2 cellular contexts compared by ENCODE assay signal in the genomic region with DNA sequence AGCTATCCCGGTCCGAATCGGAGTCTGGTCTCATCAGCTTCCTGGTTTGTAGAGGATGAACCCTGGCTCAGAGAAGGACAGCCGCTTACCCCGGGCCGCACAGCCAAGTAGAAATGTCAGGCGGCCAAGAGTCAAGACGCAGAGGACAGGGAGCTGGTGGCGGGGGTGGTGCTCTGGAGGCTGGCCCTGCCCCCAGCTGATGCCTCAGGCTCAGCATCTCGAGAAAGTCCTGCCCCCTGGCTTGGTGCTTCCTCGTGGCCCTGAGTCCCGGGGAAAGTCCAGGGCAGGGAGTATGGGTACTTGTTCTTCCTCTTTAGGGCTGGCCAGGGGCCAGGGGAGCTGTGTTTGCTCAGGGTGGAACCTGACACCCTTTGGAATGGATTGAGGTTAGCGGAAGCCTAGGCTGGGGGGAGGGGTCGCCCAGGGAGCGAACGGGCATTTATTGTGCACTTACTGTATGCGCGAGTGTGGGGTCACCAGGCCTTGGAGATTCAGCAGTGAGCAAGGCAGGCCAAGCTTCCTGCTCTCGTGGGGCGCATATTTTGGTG.
TF ChIP-seq lines count a peak whose summit lies in the region.

No MANE protein-coding gene starts in this region.

TF ChIP-seq in WTC11, 78 proteins besides CTCF, POLR2A, EP300 and RAD21:
- TF ChIP-seq SP1 (CRISPR knock-in tag; conservative IDR thresholded peaks at IDR 0.05) (0 out of 2 replicates have a peak, but pooled peaks have one; percentile 56), ZNF671 (CRISPR knock-in tag; IDR thresholded peaks at IDR 0.05) (no peak), ZNF121 (CRISPR knock-in tag; IDR thresholded peaks at IDR 0.05) (0 out of 2 replicates have a peak, but pooled peaks have one; percentile 5), FOXP1 (CRISPR knock-in tag; IDR thresholded peaks at IDR 0.05; ENCODE audit: borderline replicate concordance) (0 out of 2 replicates have a peak, but pooled peaks have one; percentile 36)
- TF ChIP-seq, protein P1, sequence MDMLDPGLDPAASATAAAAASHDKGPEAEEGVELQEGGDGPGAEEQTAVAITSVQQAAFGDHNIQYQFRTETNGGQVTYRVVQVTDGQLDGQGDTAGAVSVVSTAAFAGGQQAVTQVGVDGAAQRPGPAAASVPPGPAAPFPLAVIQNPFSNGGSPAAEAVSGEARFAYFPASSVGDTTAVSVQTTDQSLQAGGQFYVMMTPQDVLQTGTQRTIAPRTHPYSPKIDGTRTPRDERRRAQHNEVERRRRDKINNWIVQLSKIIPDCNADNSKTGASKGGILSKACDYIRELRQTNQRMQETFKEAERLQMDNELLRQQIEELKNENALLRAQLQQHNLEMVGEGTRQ (CRISPR knock-in tag; IDR thresholded peaks at IDR 0.05), result no peak
- TF ChIP-seq, protein P2, sequence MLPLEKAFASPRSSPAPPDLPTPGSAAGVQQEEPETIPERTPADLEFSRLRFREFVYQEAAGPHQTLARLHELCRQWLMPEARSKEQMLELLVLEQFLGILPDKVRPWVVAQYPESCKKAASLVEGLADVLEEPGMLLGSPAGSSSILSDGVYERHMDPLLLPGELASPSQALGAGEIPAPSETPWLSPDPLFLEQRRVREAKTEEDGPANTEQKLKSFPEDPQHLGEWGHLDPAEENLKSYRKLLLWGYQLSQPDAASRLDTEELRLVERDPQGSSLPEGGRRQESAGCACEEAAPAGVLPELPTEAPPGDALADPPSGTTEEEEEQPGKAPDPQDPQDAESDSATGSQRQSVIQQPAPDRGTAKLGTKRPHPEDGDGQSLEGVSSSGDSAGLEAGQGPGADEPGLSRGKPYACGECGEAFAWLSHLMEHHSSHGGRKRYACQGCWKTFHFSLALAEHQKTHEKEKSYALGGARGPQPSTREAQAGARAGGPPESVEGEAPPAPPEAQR (CRISPR knock-in tag; IDR thresholded peaks at IDR 0.05), result no peak

TF ChIP-seq in HepG2, 621 proteins besides CTCF, POLR2A, EP300 and RAD21 (continues in another document):
- no peak for TF ChIP-seq SSRP1 (CRISPR knock-in tag; IDR thresholded peaks at IDR 0.05)
- no peak for TF ChIP-seq ZNF567 (CRISPR knock-in tag; IDR thresholded peaks at IDR 0.05; ENCODE audit: borderline replicate concordance)
- TF ChIP-seq ZNF713 (CRISPR knock-in tag; IDR thresholded peaks at IDR 0.05), result no peak
- peak; percentile 54; the same call in 1 of the 2 replicates for TF ChIP-seq YEATS4 (CRISPR knock-in tag; IDR thresholded peaks at IDR 0.05; ENCODE audit: borderline replicate concordance)
- TF ChIP-seq KDM4B (CRISPR knock-in tag; IDR thresholded peaks at IDR 0.05), result peak; percentile 84; the same call in 1 of the 2 replicates
- peak; percentile 58; the same call in 1 of the 2 replicates for TF ChIP-seq ZSCAN31 (CRISPR knock-in tag; IDR thresholded peaks at IDR 0.05; ENCODE audit: low read depth)
- TF ChIP-seq SUZ12 (IDR thresholded peaks at IDR 0.05; ENCODE audit: low read depth, low read length), result no peak
- 0 out of 2 replicates have a peak, but pooled peaks have one; percentile 30 for TF ChIP-seq ONECUT2 (CRISPR knock-in tag; IDR thresholded peaks at IDR 0.05)
- TF ChIP-seq ZNF20 (CRISPR knock-in tag; IDR thresholded peaks at IDR 0.05), result no peak
- TF ChIP-seq NFKBIZ (CRISPR knock-in tag; IDR thresholded peaks at IDR 0.05), result peak; percentile 57; the same call in 1 of the 2 replicates
- TF ChIP-seq, protein P3, sequence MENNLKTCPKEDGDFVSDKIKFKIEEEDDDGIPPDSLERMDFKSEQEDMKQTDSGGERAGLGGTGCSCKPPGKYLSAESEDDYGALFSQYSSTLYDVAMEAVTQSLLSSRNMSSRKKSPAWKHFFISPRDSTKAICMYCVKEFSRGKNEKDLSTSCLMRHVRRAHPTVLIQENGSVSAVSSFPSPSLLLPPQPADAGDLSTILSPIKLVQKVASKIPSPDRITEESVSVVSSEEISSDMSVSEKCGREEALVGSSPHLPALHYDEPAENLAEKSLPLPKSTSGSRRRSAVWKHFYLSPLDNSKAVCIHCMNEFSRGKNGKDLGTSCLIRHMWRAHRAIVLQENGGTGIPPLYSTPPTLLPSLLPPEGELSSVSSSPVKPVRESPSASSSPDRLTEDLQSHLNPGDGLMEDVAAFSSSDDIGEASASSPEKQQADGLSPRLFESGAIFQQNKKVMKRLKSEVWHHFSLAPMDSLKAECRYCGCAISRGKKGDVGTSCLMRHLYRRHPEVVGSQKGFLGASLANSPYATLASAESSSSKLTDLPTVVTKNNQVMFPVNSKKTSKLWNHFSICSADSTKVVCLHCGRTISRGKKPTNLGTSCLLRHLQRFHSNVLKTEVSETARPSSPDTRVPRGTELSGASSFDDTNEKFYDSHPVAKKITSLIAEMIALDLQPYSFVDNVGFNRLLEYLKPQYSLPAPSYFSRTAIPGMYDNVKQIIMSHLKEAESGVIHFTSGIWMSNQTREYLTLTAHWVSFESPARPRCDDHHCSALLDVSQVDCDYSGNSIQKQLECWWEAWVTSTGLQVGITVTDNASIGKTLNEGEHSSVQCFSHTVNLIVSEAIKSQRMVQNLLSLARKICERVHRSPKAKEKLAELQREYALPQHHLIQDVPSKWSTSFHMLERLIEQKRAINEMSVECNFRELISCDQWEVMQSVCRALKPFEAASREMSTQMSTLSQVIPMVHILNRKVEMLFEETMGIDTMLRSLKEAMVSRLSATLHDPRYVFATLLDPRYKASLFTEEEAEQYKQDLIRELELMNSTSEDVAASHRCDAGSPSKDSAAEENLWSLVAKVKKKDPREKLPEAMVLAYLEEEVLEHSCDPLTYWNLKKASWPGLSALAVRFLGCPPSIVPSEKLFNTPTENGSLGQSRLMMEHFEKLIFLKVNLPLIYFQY (CRISPR knock-in tag; IDR thresholded peaks at IDR 0.05; ENCODE audit: borderline replicate concordance), result no peak
- no peak for TF ChIP-seq ZNF383 (CRISPR knock-in tag; IDR thresholded peaks at IDR 0.05; ENCODE audit: borderline replicate concordance)
- TF ChIP-seq PCBP1 (IDR thresholded peaks at IDR 0.05; ENCODE audit: borderline replicate concordance, low read depth, low read length), result peak; percentile 78; the same call in 1 of the 2 replicates
- TF ChIP-seq SPEN (CRISPR knock-in tag; IDR thresholded peaks at IDR 0.05; ENCODE audit: low read depth), result 0 out of 2 replicates have a peak, but pooled peaks have one; percentile 50
- no peak for TF ChIP-seq ZNF282 (IDR thresholded peaks at IDR 0.05; ENCODE audit: partially characterized antibody)
- no peak for TF ChIP-seq ZNF777 (CRISPR knock-in tag; IDR thresholded peaks at IDR 0.05)
- 0 out of 2 replicates have a peak, but pooled peaks have one; percentile 40 for TF ChIP-seq KDM5B (CRISPR knock-in tag; IDR thresholded peaks at IDR 0.05; ENCODE audit: borderline replicate concordance)
- TF ChIP-seq, protein P4, sequence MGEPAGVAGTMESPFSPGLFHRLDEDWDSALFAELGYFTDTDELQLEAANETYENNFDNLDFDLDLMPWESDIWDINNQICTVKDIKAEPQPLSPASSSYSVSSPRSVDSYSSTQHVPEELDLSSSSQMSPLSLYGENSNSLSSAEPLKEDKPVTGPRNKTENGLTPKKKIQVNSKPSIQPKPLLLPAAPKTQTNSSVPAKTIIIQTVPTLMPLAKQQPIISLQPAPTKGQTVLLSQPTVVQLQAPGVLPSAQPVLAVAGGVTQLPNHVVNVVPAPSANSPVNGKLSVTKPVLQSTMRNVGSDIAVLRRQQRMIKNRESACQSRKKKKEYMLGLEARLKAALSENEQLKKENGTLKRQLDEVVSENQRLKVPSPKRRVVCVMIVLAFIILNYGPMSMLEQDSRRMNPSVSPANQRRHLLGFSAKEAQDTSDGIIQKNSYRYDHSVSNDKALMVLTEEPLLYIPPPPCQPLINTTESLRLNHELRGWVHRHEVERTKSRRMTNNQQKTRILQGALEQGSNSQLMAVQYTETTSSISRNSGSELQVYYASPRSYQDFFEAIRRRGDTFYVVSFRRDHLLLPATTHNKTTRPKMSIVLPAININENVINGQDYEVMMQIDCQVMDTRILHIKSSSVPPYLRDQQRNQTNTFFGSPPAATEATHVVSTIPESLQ (CRISPR knock-in tag; conservative IDR thresholded peaks at IDR 0.05), result no peak
- TF ChIP-seq PHF8 (CRISPR knock-in tag; IDR thresholded peaks at IDR 0.05), result no peak
- no peak for TF ChIP-seq ZNF354B (CRISPR knock-in tag; IDR thresholded peaks at IDR 0.05)
- no peak for TF ChIP-seq HCFC1 (IDR thresholded peaks at IDR 0.05; ENCODE audit: low read depth, low read length)
- no peak for TF ChIP-seq U2AF1 (optimal IDR thresholded peaks at IDR 0.05; ENCODE audit: low read depth, low read length)
- TF ChIP-seq ZFYVE20 (CRISPR knock-in tag; IDR thresholded peaks at IDR 0.05; ENCODE audit: borderline replicate concordance, low read depth), result no peak
- TF ChIP-seq KDM6A (CRISPR knock-in tag; IDR thresholded peaks at IDR 0.05; ENCODE audit: low read depth), result peak; percentile 89
- TF ChIP-seq FOXO1 (CRISPR knock-in tag; IDR thresholded peaks at IDR 0.05), result peak; percentile 69
- no peak for TF ChIP-seq MAFK (conservative IDR thresholded peaks at IDR 0.05 in 1 of 2, IDR thresholded peaks at IDR 0.05 in 1 of 2; ENCODE audit: low read length in 2 of 2)
- TF ChIP-seq SMAD3 (CRISPR knock-in tag; IDR thresholded peaks at IDR 0.05), result 0 out of 2 replicates have a peak, but pooled peaks have one; percentile 67
- TF ChIP-seq ELF4 (CRISPR knock-in tag; IDR thresholded peaks at IDR 0.05; ENCODE audit: borderline replicate concordance), result no peak; the same call in 1 of the 2 replicates
- TF ChIP-seq, protein P5, sequence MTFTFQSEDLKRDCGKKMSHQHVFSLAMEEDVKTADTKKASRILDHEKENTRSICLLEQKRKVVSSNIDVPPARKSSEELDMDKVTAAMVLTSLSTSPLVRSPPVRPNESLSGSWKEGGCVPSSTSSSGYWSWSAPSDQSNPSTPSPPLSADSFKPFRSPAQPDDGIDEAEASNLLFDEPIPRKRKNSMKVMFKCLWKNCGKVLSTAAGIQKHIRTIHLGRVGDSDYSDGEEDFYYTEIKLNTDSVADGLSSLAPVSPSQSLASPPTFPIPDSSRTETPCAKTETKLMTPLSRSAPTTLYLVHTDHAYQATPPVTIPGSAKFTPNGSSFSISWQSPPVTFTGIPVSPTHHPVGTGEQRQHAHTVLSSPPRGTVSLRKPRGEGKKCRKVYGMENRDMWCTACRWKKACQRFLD (CRISPR knock-in tag; IDR thresholded peaks at IDR 0.05; ENCODE audit: borderline replicate concordance), result no peak
- no peak for TF ChIP-seq ZNF260 (CRISPR knock-in tag; IDR thresholded peaks at IDR 0.05; ENCODE audit: borderline replicate concordance, low read depth)
- TF ChIP-seq, protein P6, sequence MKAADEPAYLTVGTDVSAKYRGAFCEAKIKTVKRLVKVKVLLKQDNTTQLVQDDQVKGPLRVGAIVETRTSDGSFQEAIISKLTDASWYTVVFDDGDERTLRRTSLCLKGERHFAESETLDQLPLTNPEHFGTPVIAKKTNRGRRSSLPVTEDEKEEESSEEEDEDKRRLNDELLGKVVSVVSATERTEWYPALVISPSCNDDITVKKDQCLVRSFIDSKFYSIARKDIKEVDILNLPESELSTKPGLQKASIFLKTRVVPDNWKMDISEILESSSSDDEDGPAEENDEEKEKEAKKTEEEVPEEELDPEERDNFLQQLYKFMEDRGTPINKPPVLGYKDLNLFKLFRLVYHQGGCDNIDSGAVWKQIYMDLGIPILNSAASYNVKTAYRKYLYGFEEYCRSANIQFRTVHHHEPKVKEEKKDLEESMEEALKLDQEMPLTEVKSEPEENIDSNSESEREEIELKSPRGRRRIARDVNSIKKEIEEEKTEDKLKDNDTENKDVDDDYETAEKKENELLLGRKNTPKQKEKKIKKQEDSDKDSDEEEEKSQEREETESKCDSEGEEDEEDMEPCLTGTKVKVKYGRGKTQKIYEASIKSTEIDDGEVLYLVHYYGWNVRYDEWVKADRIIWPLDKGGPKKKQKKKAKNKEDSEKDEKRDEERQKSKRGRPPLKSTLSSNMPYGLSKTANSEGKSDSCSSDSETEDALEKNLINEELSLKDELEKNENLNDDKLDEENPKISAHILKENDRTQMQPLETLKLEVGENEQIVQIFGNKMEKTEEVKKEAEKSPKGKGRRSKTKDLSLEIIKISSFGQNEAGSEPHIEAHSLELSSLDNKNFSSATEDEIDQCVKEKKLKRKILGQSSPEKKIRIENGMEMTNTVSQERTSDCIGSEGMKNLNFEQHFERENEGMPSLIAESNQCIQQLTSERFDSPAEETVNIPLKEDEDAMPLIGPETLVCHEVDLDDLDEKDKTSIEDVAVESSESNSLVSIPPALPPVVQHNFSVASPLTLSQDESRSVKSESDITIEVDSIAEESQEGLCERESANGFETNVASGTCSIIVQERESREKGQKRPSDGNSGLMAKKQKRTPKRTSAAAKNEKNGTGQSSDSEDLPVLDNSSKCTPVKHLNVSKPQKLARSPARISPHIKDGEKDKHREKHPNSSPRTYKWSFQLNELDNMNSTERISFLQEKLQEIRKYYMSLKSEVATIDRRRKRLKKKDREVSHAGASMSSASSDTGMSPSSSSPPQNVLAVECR (CRISPR knock-in tag; IDR thresholded peaks at IDR 0.05; ENCODE audit: borderline replicate concordance), result peak; percentile 48; the same call in 1 of the 2 replicates
- TF ChIP-seq ZNF343 (CRISPR knock-in tag; IDR thresholded peaks at IDR 0.05), result no peak
- TF ChIP-seq CHD4 (IDR thresholded peaks at IDR 0.05; ENCODE audit: borderline replicate concordance, low read length), result 0 out of 2 replicates have a peak, but pooled peaks have one; percentile 52
- TF ChIP-seq, protein P7, sequence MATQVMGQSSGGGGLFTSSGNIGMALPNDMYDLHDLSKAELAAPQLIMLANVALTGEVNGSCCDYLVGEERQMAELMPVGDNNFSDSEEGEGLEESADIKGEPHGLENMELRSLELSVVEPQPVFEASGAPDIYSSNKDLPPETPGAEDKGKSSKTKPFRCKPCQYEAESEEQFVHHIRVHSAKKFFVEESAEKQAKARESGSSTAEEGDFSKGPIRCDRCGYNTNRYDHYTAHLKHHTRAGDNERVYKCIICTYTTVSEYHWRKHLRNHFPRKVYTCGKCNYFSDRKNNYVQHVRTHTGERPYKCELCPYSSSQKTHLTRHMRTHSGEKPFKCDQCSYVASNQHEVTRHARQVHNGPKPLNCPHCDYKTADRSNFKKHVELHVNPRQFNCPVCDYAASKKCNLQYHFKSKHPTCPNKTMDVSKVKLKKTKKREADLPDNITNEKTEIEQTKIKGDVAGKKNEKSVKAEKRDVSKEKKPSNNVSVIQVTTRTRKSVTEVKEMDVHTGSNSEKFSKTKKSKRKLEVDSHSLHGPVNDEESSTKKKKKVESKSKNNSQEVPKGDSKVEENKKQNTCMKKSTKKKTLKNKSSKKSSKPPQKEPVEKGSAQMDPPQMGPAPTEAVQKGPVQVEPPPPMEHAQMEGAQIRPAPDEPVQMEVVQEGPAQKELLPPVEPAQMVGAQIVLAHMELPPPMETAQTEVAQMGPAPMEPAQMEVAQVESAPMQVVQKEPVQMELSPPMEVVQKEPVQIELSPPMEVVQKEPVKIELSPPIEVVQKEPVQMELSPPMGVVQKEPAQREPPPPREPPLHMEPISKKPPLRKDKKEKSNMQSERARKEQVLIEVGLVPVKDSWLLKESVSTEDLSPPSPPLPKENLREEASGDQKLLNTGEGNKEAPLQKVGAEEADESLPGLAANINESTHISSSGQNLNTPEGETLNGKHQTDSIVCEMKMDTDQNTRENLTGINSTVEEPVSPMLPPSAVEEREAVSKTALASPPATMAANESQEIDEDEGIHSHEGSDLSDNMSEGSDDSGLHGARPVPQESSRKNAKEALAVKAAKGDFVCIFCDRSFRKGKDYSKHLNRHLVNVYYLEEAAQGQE (IDR thresholded peaks at IDR 0.05; ENCODE audit: borderline replicate concordance in 1 of 2, low read depth in 1 of 2, low read length in 2 of 2), result 0 out of 4 replicates have a peak, but pooled peaks of 1 of the 2 experiments have one; percentile 18
- TF ChIP-seq PRMT3 (CRISPR knock-in tag; IDR thresholded peaks at IDR 0.05; ENCODE audit: borderline replicate concordance, low read depth), result no peak
- no peak for TF ChIP-seq MZF1 (CRISPR knock-in tag; IDR thresholded peaks at IDR 0.05; ENCODE audit: borderline replicate concordance)
- TF ChIP-seq CHCHD3 (CRISPR knock-in tag; IDR thresholded peaks at IDR 0.05), result no peak
- TF ChIP-seq KLF13 (CRISPR knock-in tag; IDR thresholded peaks at IDR 0.05), result no peak
